Comparison of ENCODE assay signal across 26 cellular contexts in genomic region chr21:41011968-41012367, GRCh38.
"Had no signal": no experiment of that assay in that cellular context is flagged by ENCODE, and none has a peak within 500 bp of the region (broad histone marks: within the 10 kb centered on the region; RNA-seq: fewer than 3 reads in every experiment).

No MANE protein-coding gene starts in this region.

- DNase-seq: activated CD4-positive, alpha-beta T cell treated with anti-CD3 and anti-CD28 coated beads, Interleukin-2, amount 50 U/mL, for 1 hour; activated CD4-positive, CD25-positive, alpha-beta regulatory T cell; activated CD8-positive, alpha-beta memory T cell treated with anti-CD3 and anti-CD28 coated beads, Interleukin-2, amount 50 U/mL, for 4 hours; activated CD8-positive, alpha-beta T cell treated with anti-CD3 and anti-CD28 coated beads for 36 hours; activated gamma-delta T cell treated with Interleukin-2 at 50 U/mL for 16 hours; activated naive CD4-positive, alpha-beta T cell treated with anti-CD3 and anti-CD28 coated beads, Interleukin-2, amount 10 ng/mL, durations not matched to agents 7 days and 5 days; activated naive CD8-positive, alpha-beta T cell treated with anti-CD3 and anti-CD28 coated beads for 36 hours; activated T-cell treated with anti-CD3 and anti-CD28 coated beads, Interleukin-2, amount 50 U/mL, for 72 hours; brain microvascular endothelial cell; MM.1S; NCI-H146; NCI-H1930; NCI-H2171; NCI-H2227 treated with DMSO at 0.1 percent for 48 hours; NCI-H524 treated with DMSO at 0.1 percent for 48 hours; NK-92 treated with Interleukin-12 subunit alpha and Interleukin-12 subunit beta, amount 100 ng/mL, for 24 hours; OCI-M1; RPMI8226; T-cell; T-helper 2 cell; T1000 had no signal

- H3K9me3 Mint-ChIP-seq: activated CD8-positive, alpha-beta T cell treated with anti-CD3 and anti-CD28 coated beads for 36 hours; activated naive CD4-positive, alpha-beta T cell treated with anti-CD3 and anti-CD28 coated beads, Interleukin-2, amount 10 ng/mL, durations not matched to agents 7 days and 5 days; activated naive CD8-positive, alpha-beta T cell treated with anti-CD3 and anti-CD28 coated beads for 36 hours; activated T-helper 2 cell treated with anti-CD3 and anti-CD28 coated beads, Interferon-gamma antibody, Interleukin-2, Interleukin-4, amounts not matched to agents 10 μg/mL and 5 μg/mL and 100 μg/mL, durations not matched to agents 14 hours and 24 hours and 36 hours; T-cell had no signal

- H3K36me3 Mint-ChIP-seq: activated naive CD4-positive, alpha-beta T cell treated with anti-CD3 and anti-CD28 coated beads, Interleukin-2, amount 10 ng/mL, durations not matched to agents 7 days and 5 days; activated naive CD8-positive, alpha-beta T cell treated with anti-CD3 and anti-CD28 coated beads for 36 hours; T-cell had no signal

- ATAC-seq: activated CD8-positive, alpha-beta T cell treated with anti-CD3 and anti-CD28 coated beads for 36 hours; activated T-cell treated with anti-CD3 and anti-CD28 coated beads, Interleukin-2, amount 50 U/mL, for 72 hours; Panc1; Right ventricle myocardium inferior; T-cell had no signal

- H3K4me3 ChIP-seq: cardiac muscle cell, SK-N-MC had no signal

- H3K4me1 Mint-ChIP-seq: activated naive CD4-positive, alpha-beta T cell treated with anti-CD3 and anti-CD28 coated beads, Interleukin-2, amount 10 ng/mL, durations not matched to agents 7 days and 5 days; activated naive CD8-positive, alpha-beta T cell treated with anti-CD3 and anti-CD28 coated beads for 36 hours; T-cell had no signal

- H3K27me3 ChIP-seq: brain microvascular endothelial cell, cardiac muscle cell had no signal

- H3K27ac Mint-ChIP-seq: activated CD8-positive, alpha-beta T cell treated with anti-CD3 and anti-CD28 coated beads for 36 hours; activated naive CD4-positive, alpha-beta T cell treated with anti-CD3 and anti-CD28 coated beads, Interleukin-2, amount 10 ng/mL, durations not matched to agents 7 days and 5 days; activated naive CD8-positive, alpha-beta T cell treated with anti-CD3 and anti-CD28 coated beads for 36 hours; activated T-cell treated with anti-CD3 and anti-CD28 coated beads, Interleukin-2, amount 50 U/mL, for 72 hours; activated T-helper 2 cell treated with anti-CD3 and anti-CD28 coated beads, Interferon-gamma antibody, Interleukin-2, Interleukin-4, amounts not matched to agents 10 μg/mL and 5 μg/mL and 100 μg/mL, durations not matched to agents 14 hours and 24 hours and 36 hours; T-cell had no signal

- H3K36me3 ChIP-seq: brain microvascular endothelial cell, cardiac muscle cell had no signal

- H3K4me3 Mint-ChIP-seq: activated CD8-positive, alpha-beta T cell treated with anti-CD3 and anti-CD28 coated beads for 36 hours; activated naive CD4-positive, alpha-beta T cell treated with anti-CD3 and anti-CD28 coated beads, Interleukin-2, amount 10 ng/mL, durations not matched to agents 7 days and 5 days; activated naive CD8-positive, alpha-beta T cell treated with anti-CD3 and anti-CD28 coated beads for 36 hours; activated T-cell treated with anti-CD3 and anti-CD28 coated beads, Interleukin-2, amount 50 U/mL, for 72 hours; T-cell had no signal

- H3K27me3 Mint-ChIP-seq: activated naive CD4-positive, alpha-beta T cell treated with anti-CD3 and anti-CD28 coated beads, Interleukin-2, amount 10 ng/mL, durations not matched to agents 7 days and 5 days had no signal
